In the genomic region with DNA sequence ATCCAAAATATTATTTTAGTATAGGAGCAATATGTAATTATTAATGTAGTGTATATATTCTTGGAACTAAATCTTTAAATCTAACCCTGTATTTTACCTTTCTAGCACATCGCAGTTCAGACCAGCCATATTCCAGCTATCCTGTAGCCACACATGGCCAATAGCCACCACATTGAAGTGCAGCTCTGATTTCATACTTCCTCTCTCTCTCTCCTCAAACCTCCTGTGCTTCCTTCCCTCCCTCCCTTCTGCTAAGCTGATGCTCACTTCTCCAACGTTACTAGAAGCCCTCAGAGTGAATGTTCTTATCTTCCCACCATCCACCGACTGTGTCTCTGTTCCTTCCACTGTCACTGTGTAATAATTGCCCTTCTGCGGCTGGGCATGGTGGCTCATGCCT, we compare ENCODE assay signal across 8 cellular contexts. TPM values are rescaled to one million over a fixed set of nuclear protein-coding genes. Genes with fewer than 3 reads are reported as not detected.
A peak's percentile ranks its signal among the peaks of the same experiment; 100 is the strongest.
DNase-seq lines count a peak whose midpoint lies in the region; ATAC-seq, FAIRE-seq and TF ChIP-seq lines count a peak whose summit lies in the region.
"Not testable (repeated sequence)": the region's sequence is repeated elsewhere in the genome, so short reads cannot be mapped to it uniquely, and the experiment has no call there.

No MANE protein-coding gene starts in this region.

- in situ Hi-C loops in HepG2 (cut with HindIII; ENCODE audit: extremely low pct_ligation_motif_present, low pct_unique_long_range_greater_than_20kb), result not testable (repeated sequence)

- H2AFZ ChIP-seq in DND-41 (ENCODE audit: low read depth, low read length), result peak overlapping the region; percentile 81
- not testable (repeated sequence) for H2AFZ ChIP-seq in HepG2 (ENCODE audit: low read length); trophoblast cell (ENCODE audit: insufficient read depth, low read length, poor library complexity)

- POLR2A ChIA-PET in HepG2 (lab: Yijun Ruan, JAX), result interaction anchor here (0.8 to 5.2 kb wide), 22 partner anchors 9 to 469 kb away, joined by 3 to 68 read pairs (median 4); a partner anchor contains a TSS

- not testable (repeated sequence) for H3K9me3 Mint-ChIP-seq in activated T-helper 17 cell treated with anti-CD3 and anti-CD28 coated beads, Interleukin-2, amount 50 U/mL, for 72 hours; effector memory CD8-positive, alpha-beta T cell

- peak overlapping the region in 1 of 2 experiments; percentile 80; a peak in 2 of 4 replicates for H3K4me3 ChIP-seq in DND-41 (ENCODE audit: low read depth in 1 of 2, low read length in 2 of 2)
- peak overlapping the region; percentile 89; the same call in 1 of the 2 replicates for H3K4me3 ChIP-seq in LNCaP clone FGC (ENCODE audit: low read depth, low read length)
- peak overlapping the region; percentile 15 to 97 (median 93); a peak in 4 of 6 replicates for H3K4me3 ChIP-seq in HepG2 (replicated peaks in 1 of 3; ENCODE audit: insufficient read depth in 1 of 3, low read depth in 2 of 3, low read length in 3 of 3)
- H3K4me3 ChIP-seq in trophoblast cell (ENCODE audit: low read depth, low read length), result not testable (repeated sequence)
- H3K4me3 ChIP-seq in upper lobe of left lung, result peak overlapping the region in 3 of 4 donors; percentile 72 to 81 (median 76)

- H3K27me3 Mint-ChIP-seq in activated T-helper 17 cell treated with anti-CD3 and anti-CD28 coated beads, Interleukin-2, amount 50 U/mL, for 72 hours; effector memory CD8-positive, alpha-beta T cell: not testable (repeated sequence)

- not testable (repeated sequence) for H3K18ac ChIP-seq in trophoblast cell (ENCODE audit: low read length)

- not testable (repeated sequence) for H3K4ac ChIP-seq in trophoblast cell (ENCODE audit: low read depth, low read length)

- H4K20me1 ChIP-seq in DND-41 (ENCODE audit: insufficient read depth, low read length); HepG2 (ENCODE audit: insufficient read depth, low read length): not testable (repeated sequence)

- peak overlapping the region; percentile 96 for H3K27ac Mint-ChIP-seq in activated T-helper 17 cell treated with anti-CD3 and anti-CD28 coated beads, Interleukin-2, amount 50 U/mL, for 72 hours
- peak overlapping the region; percentile 98 for H3K27ac Mint-ChIP-seq in effector memory CD8-positive, alpha-beta T cell

- FAIRE-seq in HepG2 (lab: Jason Lieb, UNC), result not testable (repeated sequence)

- ATAC-seq in DND-41 (ENCODE audit: insufficient read depth, low read depth), result 0 out of 3 replicates have a peak, but pooled peaks have one; percentile 13
- peak; percentile 23 for ATAC-seq in activated T-helper 17 cell treated with anti-CD3 and anti-CD28 coated beads, Interleukin-2, amount 50 U/mL, for 72 hours (replicated peaks)
- ATAC-seq in effector memory CD8-positive, alpha-beta T cell (replicated peaks), result peak; percentile 16
- ATAC-seq in HepG2, result peak; percentile 43
- peak; percentile 40 to 47 for ATAC-seq in upper lobe of left lung (ENCODE audit: low FRiP score in 2 of 2)

- peaks cover 26% of the 10 kb centered on the region for H3K36me3 ChIP-seq in DND-41 (ENCODE audit: insufficient read depth, low read length)
- not testable (repeated sequence) for H3K36me3 ChIP-seq in HepG2 (replicated peaks in 1 of 2; ENCODE audit: control insufficient read depth in 1 of 2, insufficient read depth in 2 of 2, low read length in 2 of 2); trophoblast cell (ENCODE audit: control insufficient read depth in 1 of 2, insufficient read depth in 2 of 2, low read length in 2 of 2); upper lobe of left lung

- TF ChIP-seq CTCF in DND-41 (IDR thresholded peaks at IDR 0.05; ENCODE audit: borderline replicate concordance, extremely low read depth, low read length, poor library complexity, severe bottlenecking); LNCaP clone FGC (IDR thresholded peaks at IDR 0.05; ENCODE audit: control insufficient read depth, extremely low read depth, insufficient read depth); HepG2 (CRISPR knock-in tag; IDR thresholded peaks at IDR 0.05); upper lobe of left lung (IDR thresholded peaks at IDR 0.05): not testable (repeated sequence)

- not testable (repeated sequence) for H2BK12ac ChIP-seq in trophoblast cell (ENCODE audit: low read length)

- H2BK5ac ChIP-seq in trophoblast cell (ENCODE audit: low read depth, low read length, poor library complexity), result not testable (repeated sequence)

- not testable (repeated sequence) for H3K27me3 ChIP-seq in DND-41 (ENCODE audit: insufficient read depth, low read length, poor library complexity); HepG2 (ENCODE audit: control insufficient read depth in 1 of 2, insufficient read depth in 2 of 2, low read length in 2 of 2); trophoblast cell (ENCODE audit: insufficient read depth, low read length); upper lobe of left lung

- CTCF ChIA-PET in HepG2 (lab: Yijun Ruan, JAX; ENCODE audit: low intra/inter-chr PET ratio, low total read pairs), result not testable (repeated sequence)

- not testable (repeated sequence) for H3K23ac ChIP-seq in trophoblast cell (ENCODE audit: low read length)

- H3K4me1 ChIP-seq in DND-41 (ENCODE audit: insufficient read depth, low read length), result peaks cover 29% of the 10 kb centered on the region
- H3K4me1 ChIP-seq in HepG2 (ENCODE audit: insufficient read depth, low read length), result peaks cover 45% of the 10 kb centered on the region
- not testable (repeated sequence) for H3K4me1 ChIP-seq in trophoblast cell (ENCODE audit: control insufficient read depth in 1 of 2, insufficient read depth in 2 of 2, low read length in 2 of 2)
- peaks cover 19 to 44% (median 28%) of the 10 kb centered on the region in 4 donors for H3K4me1 ChIP-seq in upper lobe of left lung

- not testable (repeated sequence) for TF ChIP-seq RAD21 in HepG2 (CRISPR knock-in tag; IDR thresholded peaks at IDR 0.05)

- BruUV-seq in HepG2 (replicated peaks; lab: Mats Ljungman, UMichigan), result not testable (repeated sequence)

- H3K9me3 ChIP-seq in DND-41 (ENCODE audit: insufficient read depth, low read length, severe bottlenecking), result peaks cover 12% of the 10 kb centered on the region
- not testable (repeated sequence) for H3K9me3 ChIP-seq in HepG2 (ENCODE audit: low read length); trophoblast cell (ENCODE audit: insufficient read depth, low read depth, low read length); upper lobe of left lung

- H3K79me1 ChIP-seq in trophoblast cell (ENCODE audit: low read length), result not testable (repeated sequence)

- not testable (repeated sequence) for TF ChIP-seq EP300 in HepG2 (IDR thresholded peaks at IDR 0.05; ENCODE audit: low read depth in 2 of 2, low read length in 2 of 2); HepG2 (CRISPR knock-in tag; IDR thresholded peaks at IDR 0.05; ENCODE audit: borderline replicate concordance); upper lobe of left lung (IDR thresholded peaks at IDR 0.05)

- H3K79me2 ChIP-seq in DND-41 (ENCODE audit: insufficient read depth, low read length) (peaks cover 47% of the 10 kb centered on the region), HepG2 (ENCODE audit: insufficient read depth, low read length) (peaks cover 46% of the 10 kb centered on the region)
- H3K79me2 ChIP-seq in trophoblast cell (ENCODE audit: control insufficient read depth, insufficient read depth, low read length, poor library complexity), result not testable (repeated sequence)

- not testable (repeated sequence) for H3K14ac ChIP-seq in trophoblast cell (ENCODE audit: low read length)

- not testable (repeated sequence) for H2BK120ac ChIP-seq in trophoblast cell (ENCODE audit: insufficient read depth, low read length, poor library complexity)

- H4K12ac ChIP-seq in trophoblast cell (ENCODE audit: low read depth, low read length), result not testable (repeated sequence)

- H3K4me2 ChIP-seq in DND-41 (ENCODE audit: insufficient read depth, low read length), result peak overlapping the region; percentile 80
- peak overlapping the region; percentile 84 for H3K4me2 ChIP-seq in HepG2 (ENCODE audit: low read depth, low read length)
- H3K4me2 ChIP-seq in trophoblast cell (ENCODE audit: low read length), result not testable (repeated sequence)

- TF ChIP-seq POLR2A in HepG2 (IDR thresholded peaks at IDR 0.05; ENCODE audit: insufficient read depth in 1 of 2, low read depth in 2 of 2, low read length in 2 of 2); upper lobe of left lung (IDR thresholded peaks at IDR 0.05): not testable (repeated sequence)

- 51% methylated on average over 4 of the region's 4 CpGs for WGBS in HepG2 (ENCODE audit: low lambda C conversion rate)
- WGBS in trophoblast cell (ENCODE audit: extremely low coverage, insufficient coverage, insufficient read length), result no CpG with 5 or more reads among the region's 4 CpGs
- 38 to 53% methylated on average over 4 of the region's 4 CpGs for WGBS in upper lobe of left lung, 2 donors

- H3K36me3 Mint-ChIP-seq in activated T-helper 17 cell treated with anti-CD3 and anti-CD28 coated beads, Interleukin-2, amount 50 U/mL, for 72 hours (ENCODE audit: low read depth), result peaks cover 38% of the 10 kb centered on the region
- peaks cover 15% of the 10 kb centered on the region for H3K36me3 Mint-ChIP-seq in effector memory CD8-positive, alpha-beta T cell (ENCODE audit: insufficient read depth)

- intact Hi-C loops in HepG2 (cut with micrococcal nuclease; ENCODE audit: unreplicated experiment), result not testable (repeated sequence)

- DNase-seq in DND-41 (peak; percentile 31), SK-N-DZ (ENCODE audit: low spot score) (peak; percentile 74)
- DNase-seq in LNCaP clone FGC (ENCODE audit: low read depth); HepG2 (ENCODE audit: low spot score); trophoblast cell; upper lobe of left lung: not testable (repeated sequence)
- DNase-seq in effector memory CD8-positive, alpha-beta T cell, result peak in 1 of 3 experiments; percentile 6

- peak overlapping the region; percentile 80 for H4K8ac ChIP-seq in trophoblast cell (ENCODE audit: low read depth, low read length)

- H2AK5ac ChIP-seq in trophoblast cell (ENCODE audit: low read length), result not testable (repeated sequence)

- H3K9ac ChIP-seq in DND-41 (ENCODE audit: low read depth, low read length) (peak overlapping the region; percentile 29), HepG2 (ENCODE audit: insufficient read depth, low read depth, low read length) (peak overlapping the region; percentile 94)
- not testable (repeated sequence) for H3K9ac ChIP-seq in trophoblast cell (ENCODE audit: low read length)

- H4K91ac ChIP-seq in trophoblast cell (ENCODE audit: low read depth, low read length), result not testable (repeated sequence)

- peaks cover 18% of the 10 kb centered on the region for H3K4me1 Mint-ChIP-seq in activated T-helper 17 cell treated with anti-CD3 and anti-CD28 coated beads, Interleukin-2, amount 50 U/mL, for 72 hours
- peaks cover 32 to 39% of the 10 kb centered on the region in 2 donors for H3K4me1 Mint-ChIP-seq in effector memory CD8-positive, alpha-beta T cell (ENCODE audit: low read depth in 2 of 2)

- H3K4me3 Mint-ChIP-seq in activated T-helper 17 cell treated with anti-CD3 and anti-CD28 coated beads, Interleukin-2, amount 50 U/mL, for 72 hours, result peak overlapping the region; percentile 93
- H3K4me3 Mint-ChIP-seq in effector memory CD8-positive, alpha-beta T cell, result peak overlapping the region; percentile 95 to 96

- peak overlapping the region; percentile 48 for H3K27ac ChIP-seq in DND-41 (ENCODE audit: low read length)
- peak overlapping the region; percentile 90 for H3K27ac ChIP-seq in HepG2 (ENCODE audit: extremely low read length, insufficient read depth, low read length)
- not testable (repeated sequence) for H3K27ac ChIP-seq in trophoblast cell (ENCODE audit: low read depth, low read length)
- H3K27ac ChIP-seq in upper lobe of left lung, result peak overlapping the region in 3 of 4 donors; percentile 76 to 94 (median 92)

RNA-seq across cellular contexts. Expression of a gene that starts 0.5 kb away (rescaled TPM):
- 8.6 and 12.4 TPM in 2 replicates for polyA plus RNA-seq in SK-N-DZ (2014; cell fraction: cytosol; rRNA removed)
- polyA plus RNA-seq in SK-N-DZ (2014; cell fraction: nucleus; rRNA removed), result 58.9 and 84.1 TPM in 2 replicates
- 10 to 100 TPM in 1 of 2 donors, 1 to 10 TPM in 1; 6.1 to 13.7 TPM for total RNA-seq in activated T-helper 17 cell treated with anti-CD3 and anti-CD28 coated beads, Interleukin-2, amount 50 U/mL, for 72 hours
- total RNA-seq in HepG2 (2016; rRNA removed; fragmentation: Illumina TruSeq; extraction: Trizol), result 12.0 and 20.4 TPM in 2 replicates
- total RNA-seq in HepG2 (2016; cell fraction: cytosol; rRNA removed; fragmentation: Illumina TruSeq; extraction: Trizol; ENCODE audit: low read depth), result 4.2 and 5.2 TPM in 2 replicates
- total RNA-seq in HepG2 (2016; cell fraction: insoluble cytoplasmic fraction; rRNA removed; fragmentation: Illumina TruSeq; extraction: Trizol), result 11.8 and 20.6 TPM in 2 replicates
- 10.8 and 11.0 TPM in 2 replicates for total RNA-seq in HepG2 (2016; cell fraction: membrane; rRNA removed; fragmentation: Illumina TruSeq; extraction: Trizol)
- total RNA-seq in HepG2 (2016; cell fraction: nucleus; rRNA removed; fragmentation: Illumina TruSeq; extraction: Trizol), result 43.8 and 47.3 TPM in 2 replicates
- polyA plus RNA-seq in HepG2 (2011; rRNA removed), result 86.3 and 91.5 TPM in 2 replicates
- 34.9 and 51.4 TPM in 2 replicates for polyA plus RNA-seq in HepG2 (2011; cell fraction: cytosol; rRNA removed)
- polyA plus RNA-seq in HepG2 (2011; cell fraction: nucleus; rRNA removed), result 133 and 172 TPM in 2 replicates
- 61.3 and 79.8 TPM in 2 replicates for polyA plus RNA-seq in HepG2 (2012)
- polyA plus RNA-seq in HepG2 (2016; cell fraction: cytosol; fragmentation: Illumina TruSeq; extraction: Trizol; ENCODE audit: low read depth), result 4.3 and 5.7 TPM in 2 replicates
- polyA plus RNA-seq in HepG2 (2016; cell fraction: insoluble cytoplasmic fraction; fragmentation: Illumina TruSeq; extraction: Trizol; ENCODE audit: low read depth), result 11.4 and 12.5 TPM in 2 replicates
- polyA plus RNA-seq in HepG2 (2016; cell fraction: membrane; fragmentation: Illumina TruSeq; extraction: Trizol; ENCODE audit: low read depth), result 5.7 and 11.4 TPM in 2 replicates
- polyA plus RNA-seq in HepG2 (2016; cell fraction: nucleus; fragmentation: Illumina TruSeq; extraction: Trizol; ENCODE audit: insufficient read depth, low read depth), result 43.2 and 50.3 TPM in 2 replicates
- polyA minus RNA-seq in HepG2 (2011; rRNA and poly(A)+ RNA removed; ENCODE audit: low replicate concordance), result 3.1 and 62.8 TPM in 2 replicates
- 25.1 and 31.4 TPM in 2 replicates for polyA minus RNA-seq in HepG2 (2011; cell fraction: cytosol; rRNA and poly(A)+ RNA removed)
- polyA minus RNA-seq in HepG2 (2011; cell fraction: nucleus; rRNA and poly(A)+ RNA removed), result 275 and 346 TPM in 2 replicates
- 19.1 and 20.0 TPM in 2 replicates for polyA plus RNA-seq in trophoblast cell (2013)
- total RNA-seq in upper lobe of left lung, result 10 to 100 TPM; 17.9 to 38.8 (median 25.3) TPM

RNA-seq across cellular contexts. Expression of a gene that starts 16.2 kb away (rescaled TPM):
- polyA plus RNA-seq in SK-N-DZ (2014; cell fraction: cytosol; rRNA removed), result 13.1 and 14.2 TPM in 2 replicates
- polyA plus RNA-seq in SK-N-DZ (2014; cell fraction: nucleus; rRNA removed), result 75.6 and 106 TPM in 2 replicates
- 1 to 10 TPM; 1.8 to 6.2 TPM for total RNA-seq in activated T-helper 17 cell treated with anti-CD3 and anti-CD28 coated beads, Interleukin-2, amount 50 U/mL, for 72 hours
- total RNA-seq in HepG2 (2016; rRNA removed; fragmentation: Illumina TruSeq; extraction: Trizol) (3.9 and 6.6 TPM in 2 replicates), upper lobe of left lung (10 to 100 TPM in 4 of 6 donors, 1 to 10 TPM in 2; 9.4 to 34.4 (median 10.4) TPM)
- total RNA-seq in HepG2 (2016; cell fraction: cytosol; rRNA removed; fragmentation: Illumina TruSeq; extraction: Trizol; ENCODE audit: low read depth), result 0.18 and 0.51 TPM in 2 replicates
- 4.1 and 5.5 TPM in 2 replicates for total RNA-seq in HepG2 (2016; cell fraction: insoluble cytoplasmic fraction; rRNA removed; fragmentation: Illumina TruSeq; extraction: Trizol)
- total RNA-seq in HepG2 (2016; cell fraction: membrane; rRNA removed; fragmentation: Illumina TruSeq; extraction: Trizol), result 0.86 and 1.3 TPM in 2 replicates
- total RNA-seq in HepG2 (2016; cell fraction: nucleus; rRNA removed; fragmentation: Illumina TruSeq; extraction: Trizol), result 17.8 and 18.6 TPM in 2 replicates
- polyA plus RNA-seq in HepG2 (2011; rRNA removed), result 20.0 and 20.4 TPM in 2 replicates
- 2.5 and 4.6 TPM in 2 replicates for polyA plus RNA-seq in HepG2 (2011; cell fraction: cytosol; rRNA removed)
- polyA plus RNA-seq in HepG2 (2011; cell fraction: nucleus; rRNA removed), result 32.2 and 47.0 TPM in 2 replicates
- 11.3 and 17.9 TPM in 2 replicates for polyA plus RNA-seq in HepG2 (2012)
- polyA plus RNA-seq in HepG2 (2016; cell fraction: cytosol; fragmentation: Illumina TruSeq; extraction: Trizol; ENCODE audit: low read depth), result 0.15 and 0.19 TPM in 2 replicates
- 2.3 and 2.9 TPM in 2 replicates for polyA plus RNA-seq in HepG2 (2016; cell fraction: insoluble cytoplasmic fraction; fragmentation: Illumina TruSeq; extraction: Trizol; ENCODE audit: low read depth)
- polyA plus RNA-seq in HepG2 (2016; cell fraction: membrane; fragmentation: Illumina TruSeq; extraction: Trizol; ENCODE audit: low read depth), result 0.51 and 0.56 TPM in 2 replicates
- polyA plus RNA-seq in HepG2 (2016; cell fraction: nucleus; fragmentation: Illumina TruSeq; extraction: Trizol; ENCODE audit: insufficient read depth, low read depth), result 38.6 and 39.6 TPM in 2 replicates
- 0.14 and 9.5 TPM in 2 replicates for polyA minus RNA-seq in HepG2 (2011; rRNA and poly(A)+ RNA removed; ENCODE audit: low replicate concordance)
- 7.1 and 8.9 TPM in 2 replicates for polyA minus RNA-seq in HepG2 (2011; cell fraction: cytosol; rRNA and poly(A)+ RNA removed)
- polyA minus RNA-seq in HepG2 (2011; cell fraction: nucleus; rRNA and poly(A)+ RNA removed), result 175 and 179 TPM in 2 replicates
- polyA plus RNA-seq in trophoblast cell (2013), result 14.0 and 14.5 TPM in 2 replicates
